1 cellular context compared by ENCODE assay signal in the genomic region with DNA sequence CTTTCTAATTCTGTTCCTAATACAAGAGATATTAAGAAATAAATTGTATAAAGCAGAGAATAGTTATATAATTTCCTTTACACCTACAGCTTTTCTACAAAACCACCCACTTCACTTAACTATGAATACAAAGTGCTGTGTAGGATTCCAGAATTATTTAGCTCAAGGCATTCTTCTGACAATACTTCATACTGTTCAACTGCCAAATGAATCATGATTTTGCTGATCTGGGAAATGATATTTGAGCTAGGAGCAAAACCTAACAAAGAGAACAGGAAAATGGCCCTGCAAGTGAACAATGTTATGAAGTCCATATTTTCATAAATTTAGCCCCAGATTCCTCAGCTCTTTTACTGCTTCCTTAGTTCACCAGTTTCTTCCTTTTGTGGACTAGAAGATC.
TF ChIP-seq lines count a peak whose summit lies in the region.

No MANE protein-coding gene starts in this region.

TF ChIP-seq in SK-N-SH, 30 proteins besides CTCF, POLR2A, EP300 and RAD21:
- TF ChIP-seq RCOR1 (IDR thresholded peaks at IDR 0.05; ENCODE audit: low read length) (no peak), FOSL2 (IDR thresholded peaks at IDR 0.05; ENCODE audit: borderline replicate concordance, low read depth) (peak; percentile 68), NFIC (IDR thresholded peaks at IDR 0.05; ENCODE audit: borderline replicate concordance) (peak; percentile 62), EZH2phosphoT487 (IDR thresholded peaks at IDR 0.05; ENCODE audit: borderline replicate concordance, low read depth) (no peak), FOXJ3 (CRISPR knock-in tag; IDR thresholded peaks at IDR 0.05) (no peak), GABPA (IDR thresholded peaks at IDR 0.05; ENCODE audit: low read depth) (no peak), CHD2 (IDR thresholded peaks at IDR 0.05; ENCODE audit: low read length, partially characterized antibody) (no peak), RXRA (IDR thresholded peaks at IDR 0.05; ENCODE audit: borderline replicate concordance, low read depth) (no peak), MEF2A (IDR thresholded peaks at IDR 0.05; ENCODE audit: borderline replicate concordance, low read depth) (no peak), TCF12 (IDR thresholded peaks at IDR 0.05) (peak; percentile 28; the same call in 1 of the 2 replicates), POLR2AphosphoS5 (IDR thresholded peaks at IDR 0.05; ENCODE audit: low read depth, low read length) (no peak), YY1 (IDR thresholded peaks at IDR 0.05; ENCODE audit: low read depth) (peak; percentile 32; the same call in 1 of the 2 replicates), RFX5 (IDR thresholded peaks at IDR 0.05; ENCODE audit: low read length) (no peak), JUND (IDR thresholded peaks at IDR 0.05) (peak; percentile 70), ELF1 (IDR thresholded peaks at IDR 0.05) (no peak), SIN3A (IDR thresholded peaks at IDR 0.05; ENCODE audit: borderline replicate concordance, low read depth, low read length) (no peak), FOXM1 (IDR thresholded peaks at IDR 0.05; ENCODE audit: low read depth) (no peak), SMC3 (IDR thresholded peaks at IDR 0.05; ENCODE audit: low read depth, low read length) (no peak), TEAD4 (IDR thresholded peaks at IDR 0.05; ENCODE audit: borderline replicate concordance, insufficient read depth) (no peak), MXI1 (IDR thresholded peaks at IDR 0.05; ENCODE audit: low read depth, low read length) (no peak), GATA2 (CRISPR knock-in tag; IDR thresholded peaks at IDR 0.05) (no peak), TAF1 (IDR thresholded peaks at IDR 0.05; ENCODE audit: borderline replicate concordance, low read depth, low read length) (no peak), NRF1 (IDR thresholded peaks at IDR 0.05; ENCODE audit: low read depth, low read length) (no peak)
- TF ChIP-seq, protein P1, sequence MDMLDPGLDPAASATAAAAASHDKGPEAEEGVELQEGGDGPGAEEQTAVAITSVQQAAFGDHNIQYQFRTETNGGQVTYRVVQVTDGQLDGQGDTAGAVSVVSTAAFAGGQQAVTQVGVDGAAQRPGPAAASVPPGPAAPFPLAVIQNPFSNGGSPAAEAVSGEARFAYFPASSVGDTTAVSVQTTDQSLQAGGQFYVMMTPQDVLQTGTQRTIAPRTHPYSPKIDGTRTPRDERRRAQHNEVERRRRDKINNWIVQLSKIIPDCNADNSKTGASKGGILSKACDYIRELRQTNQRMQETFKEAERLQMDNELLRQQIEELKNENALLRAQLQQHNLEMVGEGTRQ (IDR thresholded peaks at IDR 0.05; ENCODE audit: borderline replicate concordance, low read depth, low read length) = no peak
- TF ChIP-seq, protein P2, sequence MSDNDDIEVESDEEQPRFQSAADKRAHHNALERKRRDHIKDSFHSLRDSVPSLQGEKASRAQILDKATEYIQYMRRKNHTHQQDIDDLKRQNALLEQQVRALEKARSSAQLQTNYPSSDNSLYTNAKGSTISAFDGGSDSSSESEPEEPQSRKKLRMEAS (IDR thresholded peaks at IDR 0.05; ENCODE audit: low read depth) = no peak
- TF ChIP-seq, protein P3, sequence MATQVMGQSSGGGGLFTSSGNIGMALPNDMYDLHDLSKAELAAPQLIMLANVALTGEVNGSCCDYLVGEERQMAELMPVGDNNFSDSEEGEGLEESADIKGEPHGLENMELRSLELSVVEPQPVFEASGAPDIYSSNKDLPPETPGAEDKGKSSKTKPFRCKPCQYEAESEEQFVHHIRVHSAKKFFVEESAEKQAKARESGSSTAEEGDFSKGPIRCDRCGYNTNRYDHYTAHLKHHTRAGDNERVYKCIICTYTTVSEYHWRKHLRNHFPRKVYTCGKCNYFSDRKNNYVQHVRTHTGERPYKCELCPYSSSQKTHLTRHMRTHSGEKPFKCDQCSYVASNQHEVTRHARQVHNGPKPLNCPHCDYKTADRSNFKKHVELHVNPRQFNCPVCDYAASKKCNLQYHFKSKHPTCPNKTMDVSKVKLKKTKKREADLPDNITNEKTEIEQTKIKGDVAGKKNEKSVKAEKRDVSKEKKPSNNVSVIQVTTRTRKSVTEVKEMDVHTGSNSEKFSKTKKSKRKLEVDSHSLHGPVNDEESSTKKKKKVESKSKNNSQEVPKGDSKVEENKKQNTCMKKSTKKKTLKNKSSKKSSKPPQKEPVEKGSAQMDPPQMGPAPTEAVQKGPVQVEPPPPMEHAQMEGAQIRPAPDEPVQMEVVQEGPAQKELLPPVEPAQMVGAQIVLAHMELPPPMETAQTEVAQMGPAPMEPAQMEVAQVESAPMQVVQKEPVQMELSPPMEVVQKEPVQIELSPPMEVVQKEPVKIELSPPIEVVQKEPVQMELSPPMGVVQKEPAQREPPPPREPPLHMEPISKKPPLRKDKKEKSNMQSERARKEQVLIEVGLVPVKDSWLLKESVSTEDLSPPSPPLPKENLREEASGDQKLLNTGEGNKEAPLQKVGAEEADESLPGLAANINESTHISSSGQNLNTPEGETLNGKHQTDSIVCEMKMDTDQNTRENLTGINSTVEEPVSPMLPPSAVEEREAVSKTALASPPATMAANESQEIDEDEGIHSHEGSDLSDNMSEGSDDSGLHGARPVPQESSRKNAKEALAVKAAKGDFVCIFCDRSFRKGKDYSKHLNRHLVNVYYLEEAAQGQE (IDR thresholded peaks at IDR 0.05; ENCODE audit: low read depth, low read length) = no peak
- TF ChIP-seq, protein P4, sequence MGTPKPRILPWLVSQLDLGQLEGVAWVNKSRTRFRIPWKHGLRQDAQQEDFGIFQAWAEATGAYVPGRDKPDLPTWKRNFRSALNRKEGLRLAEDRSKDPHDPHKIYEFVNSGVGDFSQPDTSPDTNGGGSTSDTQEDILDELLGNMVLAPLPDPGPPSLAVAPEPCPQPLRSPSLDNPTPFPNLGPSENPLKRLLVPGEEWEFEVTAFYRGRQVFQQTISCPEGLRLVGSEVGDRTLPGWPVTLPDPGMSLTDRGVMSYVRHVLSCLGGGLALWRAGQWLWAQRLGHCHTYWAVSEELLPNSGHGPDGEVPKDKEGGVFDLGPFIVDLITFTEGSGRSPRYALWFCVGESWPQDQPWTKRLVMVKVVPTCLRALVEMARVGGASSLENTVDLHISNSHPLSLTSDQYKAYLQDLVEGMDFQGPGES (IDR thresholded peaks at IDR 0.05; ENCODE audit: low read depth, low read length) = no peak
- TF ChIP-seq, protein P5, sequence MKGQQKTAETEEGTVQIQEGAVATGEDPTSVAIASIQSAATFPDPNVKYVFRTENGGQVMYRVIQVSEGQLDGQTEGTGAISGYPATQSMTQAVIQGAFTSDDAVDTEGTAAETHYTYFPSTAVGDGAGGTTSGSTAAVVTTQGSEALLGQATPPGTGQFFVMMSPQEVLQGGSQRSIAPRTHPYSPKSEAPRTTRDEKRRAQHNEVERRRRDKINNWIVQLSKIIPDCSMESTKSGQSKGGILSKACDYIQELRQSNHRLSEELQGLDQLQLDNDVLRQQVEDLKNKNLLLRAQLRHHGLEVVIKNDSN (IDR thresholded peaks at IDR 0.05; ENCODE audit: borderline replicate concordance, low read depth) = no peak
- TF ChIP-seq, protein P6, sequence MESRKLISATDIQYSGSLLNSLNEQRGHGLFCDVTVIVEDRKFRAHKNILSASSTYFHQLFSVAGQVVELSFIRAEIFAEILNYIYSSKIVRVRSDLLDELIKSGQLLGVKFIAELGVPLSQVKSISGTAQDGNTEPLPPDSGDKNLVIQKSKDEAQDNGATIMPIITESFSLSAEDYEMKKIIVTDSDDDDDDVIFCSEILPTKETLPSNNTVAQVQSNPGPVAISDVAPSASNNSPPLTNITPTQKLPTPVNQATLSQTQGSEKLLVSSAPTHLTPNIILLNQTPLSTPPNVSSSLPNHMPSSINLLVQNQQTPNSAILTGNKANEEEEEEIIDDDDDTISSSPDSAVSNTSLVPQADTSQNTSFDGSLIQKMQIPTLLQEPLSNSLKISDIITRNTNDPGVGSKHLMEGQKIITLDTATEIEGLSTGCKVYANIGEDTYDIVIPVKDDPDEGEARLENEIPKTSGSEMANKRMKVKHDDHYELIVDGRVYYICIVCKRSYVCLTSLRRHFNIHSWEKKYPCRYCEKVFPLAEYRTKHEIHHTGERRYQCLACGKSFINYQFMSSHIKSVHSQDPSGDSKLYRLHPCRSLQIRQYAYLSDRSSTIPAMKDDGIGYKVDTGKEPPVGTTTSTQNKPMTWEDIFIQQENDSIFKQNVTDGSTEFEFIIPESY (IDR thresholded peaks at IDR 0.05; ENCODE audit: borderline replicate concordance, low read depth) = no peak
- TF ChIP-seq, protein P7, sequence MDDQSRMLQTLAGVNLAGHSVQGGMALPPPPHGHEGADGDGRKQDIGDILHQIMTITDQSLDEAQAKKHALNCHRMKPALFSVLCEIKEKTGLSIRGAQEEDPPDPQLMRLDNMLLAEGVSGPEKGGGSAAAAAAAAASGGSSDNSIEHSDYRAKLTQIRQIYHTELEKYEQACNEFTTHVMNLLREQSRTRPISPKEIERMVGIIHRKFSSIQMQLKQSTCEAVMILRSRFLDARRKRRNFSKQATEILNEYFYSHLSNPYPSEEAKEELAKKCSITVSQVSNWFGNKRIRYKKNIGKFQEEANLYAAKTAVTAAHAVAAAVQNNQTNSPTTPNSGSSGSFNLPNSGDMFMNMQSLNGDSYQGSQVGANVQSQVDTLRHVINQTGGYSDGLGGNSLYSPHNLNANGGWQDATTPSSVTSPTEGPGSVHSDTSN (IDR thresholded peaks at IDR 0.05) = peak; percentile 74; the same call in 1 of the 2 replicates
TF ChIP-seq in SK-N-SH: peak in this region for 6.
